Comparison of ENCODE assay signal across 14 cellular contexts in the genomic region with DNA sequence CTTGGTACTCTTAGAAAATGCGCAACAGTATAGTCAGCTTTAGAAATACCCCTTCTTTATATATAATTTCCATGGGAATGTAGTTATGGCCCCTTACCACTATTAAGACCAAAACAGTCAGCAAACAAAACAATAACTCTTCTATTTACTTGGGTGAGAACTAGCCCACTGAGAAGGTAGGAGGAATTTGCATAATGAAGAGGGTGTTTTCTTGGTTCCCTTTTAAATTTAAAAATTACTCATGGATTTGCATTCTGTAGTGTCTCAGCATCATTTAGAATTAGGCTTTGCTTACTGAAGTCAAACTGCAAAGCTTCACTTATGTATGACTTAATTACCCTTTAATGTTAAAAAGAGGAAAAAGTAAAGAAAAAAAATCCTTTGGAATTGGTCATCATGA.
DNase-seq lines count a peak whose midpoint lies in the region; ATAC-seq and TF ChIP-seq lines count a peak whose summit lies in the region.
"Had no signal": no experiment of that assay in that cellular context is flagged by ENCODE, and none has a peak within 500 bp of the region (broad histone marks: within the 10 kb centered on the region; RNA-seq: fewer than 3 reads in every experiment).

No MANE protein-coding gene starts in this region.

- H3K36me3 Mint-ChIP-seq in activated CD4-positive, alpha-beta T cell treated with anti-CD3 and anti-CD28 coated beads for 36 hours (ENCODE audit: low read depth): no peaks in the 10 kb centered on the region

- H3K27me3 Mint-ChIP-seq in activated CD4-positive, alpha-beta T cell treated with anti-CD3 and anti-CD28 coated beads for 36 hours: peaks cover 5% of the 10 kb centered on the region

- H3K9me3 ChIP-seq in BLaER1 (no peaks in the 10 kb centered on the region), lower lobe of right lung (no peaks in the 10 kb centered on the region)
- H3K9me3 ChIP-seq: pancreas, upper lobe of right lung had no signal

- H4K20me1 ChIP-seq in BLaER1: no peaks in the 10 kb centered on the region

- H3K4me3 ChIP-seq in BLaER1: no peak overlapping the region
- no peak overlapping the region for H3K4me3 ChIP-seq in lower lobe of right lung
- H3K4me3 ChIP-seq: pancreas, upper lobe of right lung had no signal

- H3K27me3 ChIP-seq in BLaER1: no peaks in the 10 kb centered on the region
- no peaks in the 10 kb centered on the region for H3K27me3 ChIP-seq in lower lobe of right lung (ENCODE audit: low read depth)
- H3K27me3 ChIP-seq: pancreas, upper lobe of right lung had no signal

- TF ChIP-seq CTCF in lower lobe of right lung (IDR thresholded peaks at IDR 0.05): no peak

- no peaks in the 10 kb centered on the region for H3K4me1 Mint-ChIP-seq in activated CD4-positive, alpha-beta T cell treated with anti-CD3 and anti-CD28 coated beads for 36 hours

- POLR2A ChIA-PET in activated CD4-positive, alpha-beta T cell treated with anti-CD3 and anti-CD28 coated beads for 36 hours (lab: Charles Lee): no interaction called here

- no peaks in the 10 kb centered on the region for H3K36me3 ChIP-seq in BLaER1
- H3K36me3 ChIP-seq in lower lobe of right lung: no peaks in the 10 kb centered on the region
- H3K36me3 ChIP-seq: pancreas, upper lobe of right lung had no signal

- H3K4me1 ChIP-seq in BLaER1 (peaks cover 12% of the 10 kb centered on the region), lower lobe of right lung (peaks cover 4% of the 10 kb centered on the region)
- H3K4me1 ChIP-seq: pancreas had no signal

- DNase-seq in activated CD4-positive, alpha-beta T cell treated with anti-CD3 and anti-CD28 coated beads for 36 hours: no peak
- DNase-seq in stimulated activated naive CD8-positive, alpha-beta T cell treated with anti-CD3 and anti-CD28 coated beads, Interleukin-15, Interleukin-2, amounts not matched to agents 100 U/mL and 50 U/mL, for 24 hours: no peak
- DNase-seq in NCI-H2171 treated with DMSO at 0.1 percent for 48 hours (lab: John Stamatoyannopoulos, UW) (no peak), lower lobe of right lung (no peak)
- DNase-seq: activated CD8-positive, alpha-beta T cell treated with anti-CD3 and anti-CD28 coated beads, Interleukin-2, amount 10 ng/mL, durations not matched to agents 7 days and 5 days; effector CD8-positive, alpha-beta T cell; foreskin fibroblast; pancreas; upper lobe of right lung had no signal

- no peaks in the 10 kb centered on the region for H3K9me3 Mint-ChIP-seq in activated CD4-positive, alpha-beta T cell treated with anti-CD3 and anti-CD28 coated beads for 36 hours (ENCODE audit: low read depth)

- no peak overlapping the region for H3K9ac ChIP-seq in BLaER1

- H3K4me3 Mint-ChIP-seq in activated CD4-positive, alpha-beta T cell treated with anti-CD3 and anti-CD28 coated beads for 36 hours: no peak overlapping the region
- H3K4me3 Mint-ChIP-seq: activated CD8-positive, alpha-beta T cell treated with anti-CD3 and anti-CD28 coated beads, Interleukin-2, amount 10 ng/mL, durations not matched to agents 7 days and 5 days had no signal

- H3K27ac Mint-ChIP-seq in activated CD4-positive, alpha-beta T cell treated with anti-CD3 and anti-CD28 coated beads for 36 hours: no peak overlapping the region
- H3K27ac Mint-ChIP-seq: activated CD8-positive, alpha-beta T cell treated with anti-CD3 and anti-CD28 coated beads, Interleukin-2, amount 10 ng/mL, durations not matched to agents 7 days and 5 days had no signal

- peak; percentile 56 for ATAC-seq in GM19324 (IDR thresholded peaks at IDR 0.05; ENCODE audit: low FRiP score, unreplicated experiment)
- ATAC-seq in HG02610 (IDR thresholded peaks at IDR 0.05; ENCODE audit: unreplicated experiment): peak; percentile 85
- peak; percentile 92 for ATAC-seq in HG03159 (IDR thresholded peaks at IDR 0.05; ENCODE audit: unreplicated experiment)
- ATAC-seq in activated CD4-positive, alpha-beta T cell treated with anti-CD3 and anti-CD28 coated beads for 36 hours: no peak
- ATAC-seq in stimulated activated naive CD8-positive, alpha-beta T cell treated with anti-CD3 and anti-CD28 coated beads, Interleukin-15, Interleukin-2, amounts not matched to agents 100 U/mL and 50 U/mL, for 24 hours: no peak
- ATAC-seq in lower lobe of right lung: no peak
- ATAC-seq: activated CD8-positive, alpha-beta T cell treated with anti-CD3 and anti-CD28 coated beads, Interleukin-2, amount 10 ng/mL, durations not matched to agents 7 days and 5 days; pancreas; upper lobe of right lung had no signal

- H3K4me2 ChIP-seq in BLaER1: 0 out of 2 replicates have a peak overlapping the region, but pooled peaks have one; percentile 6

- intact Hi-C loops in activated CD4-positive, alpha-beta T cell treated with anti-CD3 and anti-CD28 coated beads for 36 hours (cut with DNase I, micrococcal nuclease): no loop called here
- intact Hi-C loops in lower lobe of right lung (cut with DNase I): no loop called here

- no peak overlapping the region for H3K27ac ChIP-seq in BLaER1
- H3K27ac ChIP-seq in lower lobe of right lung: no peak overlapping the region
- H3K27ac ChIP-seq: 22Rv1, pancreas, upper lobe of right lung had no signal

- CTCF ChIA-PET in activated CD4-positive, alpha-beta T cell treated with anti-CD3 and anti-CD28 coated beads for 36 hours (lab: Charles Lee): no interaction called here

Comparison
In these comparisons a context has a peak if more than half of its experiments do, and no peak if none do; other contexts are left out.
1. ATAC-seq: peak in GM19324 (single experiment), HG02610 (single experiment) and HG03159 (single experiment); none in activated CD4-positive, alpha-beta T cell treated with anti-CD3 and anti-CD28 coated beads for 36 hours (single experiment), stimulated activated naive CD8-positive, alpha-beta T cell treated with anti-CD3 and anti-CD28 coated beads, Interleukin-15, Interleukin-2, amounts not matched to agents 100 U/mL and 50 U/mL, for 24 hours (single experiment) and lower lobe of right lung (0 of 2).